In the genomic region with DNA sequence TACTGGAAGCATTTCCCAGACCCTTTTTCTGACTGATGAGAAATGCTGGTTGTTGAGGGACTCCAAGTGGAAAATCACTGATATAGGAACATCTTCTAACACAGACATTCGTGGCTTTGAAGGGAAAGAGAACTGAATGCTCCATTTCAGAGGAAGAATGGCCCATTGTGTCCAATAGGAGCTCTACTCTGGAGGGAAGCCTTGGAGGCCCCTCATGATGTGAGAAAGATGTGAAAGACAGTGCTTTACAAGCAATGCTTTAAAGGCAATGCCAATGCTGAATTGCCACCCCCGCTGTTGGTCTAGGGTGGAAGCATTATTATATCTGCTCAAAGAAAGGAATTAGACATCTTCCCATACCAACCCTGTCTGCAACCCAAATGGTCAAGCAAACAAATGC, we compare ENCODE assay signal across 20 cellular contexts. TPM values are rescaled to one million over a fixed set of nuclear protein-coding genes. Genes with fewer than 3 reads are reported as not detected.
DNase-seq lines count a peak whose midpoint lies in the region; ATAC-seq and TF ChIP-seq lines count a peak whose summit lies in the region.
"Had no signal": no experiment of that assay in that cellular context is flagged by ENCODE, and none has a peak within 500 bp of the region (broad histone marks: within the 10 kb centered on the region; RNA-seq: fewer than 3 reads in every experiment).

No MANE protein-coding gene starts in this region.

- 45 to 66% (median 59%) methylated on average over 2 of the region's 2 CpGs for WGBS in stomach, 5 donors

- ATAC-seq in GM19351 (IDR thresholded peaks at IDR 0.05; ENCODE audit: unreplicated experiment) (no peak), PC-3 (no peak)
- ATAC-seq: GM12878 had no signal

- H4K20me1 ChIP-seq in neural progenitor cell (ENCODE audit: low read depth) (peaks cover 9% of the 10 kb centered on the region), PC-3 (ENCODE audit: low read length) (no peaks in the 10 kb centered on the region)

- intact Hi-C loops in PC-3 (cut with micrococcal nuclease), result no loop called here
- intact Hi-C loops in stomach (cut with DNase I; ENCODE audit: low total_unique reads), result no loop called here

- H3K9me2 ChIP-seq in PC-3 (replicated peaks; ENCODE audit: low read length), result no peaks in the 10 kb centered on the region

- H3K4me1 Mint-ChIP-seq in neural progenitor cell, result peaks cover 26% of the 10 kb centered on the region
- H3K4me1 Mint-ChIP-seq: CD4-positive, alpha-beta memory T cell had no signal

- BruUV-seq in PC-3 (replicated peaks; lab: Mats Ljungman, UMichigan), result no TSS peak

- no peaks in the 10 kb centered on the region for H3K36me3 Mint-ChIP-seq in neural progenitor cell
- H3K36me3 Mint-ChIP-seq: CD4-positive, alpha-beta memory T cell had no signal

- peak; percentile 80 for DNase-seq in COLO829 (ENCODE audit: low spot score)
- DNase-seq in RPMI7951 (ENCODE audit: low read depth), result peak; percentile 23
- peak; percentile 69 for DNase-seq in globus pallidus (ENCODE audit: low spot score)
- peak; percentile 28 for DNase-seq in neural progenitor cell (ENCODE audit: low spot score)
- DNase-seq in PC-3, result no peak
- no peak for DNase-seq in stomach
- DNase-seq: Calu3; CD4-positive, alpha-beta memory T cell; EL; GOT3; NCI-H1417; NCI-H187; NCI-H2107; NCI-H2227 treated with DMSO at 0.1 percent for 48 hours; NCI-H524; PC-9 had no signal

- POLR2A ChIA-PET in PC-3 (lab: Charles Lee; ENCODE audit: unreplicated experiment), result no interaction called here

- no peak overlapping the region for H2AFZ ChIP-seq in neural progenitor cell (replicated peaks)
- no peak overlapping the region for H2AFZ ChIP-seq in PC-3 (ENCODE audit: low read length)
- H2AFZ ChIP-seq: PC-9 had no signal

- H3K4me1 ChIP-seq in neural progenitor cell (peaks cover 24% of the 10 kb centered on the region), PC-3 (ENCODE audit: insufficient read depth, low read length) (no peaks in the 10 kb centered on the region), stomach (no peaks in the 10 kb centered on the region)
- H3K4me1 ChIP-seq: SJSA1 had no signal

- H3K9me3 ChIP-seq in neural progenitor cell (ENCODE audit: low read depth) (no peaks in the 10 kb centered on the region), PC-3 (ENCODE audit: low read length) (no peaks in the 10 kb centered on the region), stomach (no peaks in the 10 kb centered on the region)
- H3K9me3 ChIP-seq: SJSA1 had no signal

- H3K27ac Mint-ChIP-seq in neural progenitor cell, result no peak overlapping the region
- H3K27ac Mint-ChIP-seq: CD4-positive, alpha-beta memory T cell had no signal

- TF ChIP-seq EP300 in stomach (IDR thresholded peaks at IDR 0.05), result no peak

- H3K27ac ChIP-seq in neural progenitor cell (no peak overlapping the region), PC-3 (ENCODE audit: low read length) (no peak overlapping the region), stomach (no peak overlapping the region)
- H3K27ac ChIP-seq: KMS-11, PC-9, SJSA1 had no signal

- H3K79me2 ChIP-seq in neural progenitor cell (ENCODE audit: low read depth) (no peaks in the 10 kb centered on the region), PC-3 (ENCODE audit: low read length) (peaks cover 3% of the 10 kb centered on the region; the same call in 1 of the 2 replicates)

- CTCF ChIA-PET in PC-3 (lab: Charles Lee), result no interaction called here

- TF ChIP-seq POLR2A in stomach (IDR thresholded peaks at IDR 0.05), result no peak

- H3F3A ChIP-seq in neural progenitor cell (ENCODE audit: low read depth) (peaks cover 23% of the 10 kb centered on the region), PC-3 (ENCODE audit: low read length, unreplicated experiment) (no peaks in the 10 kb centered on the region)

- H3K4me2 ChIP-seq in neural progenitor cell (peak overlapping the region; percentile 34), PC-3 (ENCODE audit: low read length) (no peak overlapping the region)
- H3K4me2 ChIP-seq: KMS-11, PC-9 had no signal

- H3K27me3 ChIP-seq in neural progenitor cell, result no peaks in the 10 kb centered on the region
- H3K27me3 ChIP-seq in PC-3 (ENCODE audit: low read length), result no peaks in the 10 kb centered on the region
- peaks cover 0 to 11% (median 0%) of the 10 kb centered on the region in 3 donors for H3K27me3 ChIP-seq in stomach

- H3K4me3 Mint-ChIP-seq in neural progenitor cell, result peak overlapping the region; percentile 5
- H3K4me3 Mint-ChIP-seq: CD4-positive, alpha-beta memory T cell had no signal

- H3K27me3 Mint-ChIP-seq in neural progenitor cell (ENCODE audit: insufficient read depth, low read depth), result peaks cover 2% of the 10 kb centered on the region

- H3K4me3 ChIP-seq in neural progenitor cell (no peak overlapping the region), PC-3 (ENCODE audit: low read length) (no peak overlapping the region), stomach (no peak overlapping the region)
- H3K4me3 ChIP-seq: GM12878, PC-9, SJSA1 had no signal

- H3K36me3 ChIP-seq in neural progenitor cell (no peaks in the 10 kb centered on the region), PC-3 (ENCODE audit: low read depth, low read length) (no peaks in the 10 kb centered on the region), stomach (no peaks in the 10 kb centered on the region)
- H3K36me3 ChIP-seq: SJSA1 had no signal

- no peaks in the 10 kb centered on the region for H3K9me3 Mint-ChIP-seq in neural progenitor cell

- H3K9ac ChIP-seq in neural progenitor cell (no peak overlapping the region), PC-3 (ENCODE audit: low read length) (no peak overlapping the region)
- H3K9ac ChIP-seq: KMS-11 had no signal

- TF ChIP-seq CTCF in neural progenitor cell (IDR thresholded peaks at IDR 0.05) (no peak), PC-3 (conservative IDR thresholded peaks at IDR 0.05; ENCODE audit: low read depth, low read length) (no peak), stomach (IDR thresholded peaks at IDR 0.05) (no peak)

RNA-seq across cellular contexts. Expression of gene NMNAT2, which starts 13.7 kb away (rescaled TPM):
- 4.3 and 4.4 TPM in 2 replicates for total RNA-seq in RPMI7951 (2014; rRNA removed; shearing (Covaris generic))
- total RNA-seq in neural progenitor cell (ENCODE audit: low replicate concordance) (0.49 and 2.7 TPM in 2 replicates), PC-3 (2014; rRNA removed) (6.0 and 6.6 TPM in 2 replicates), stomach (1 to 10 TPM in 2 of 5 donors, under 1 TPM in 2, not detected in 1; 0.45 to 1.3 (median 0.87) TPM)
- polyA plus RNA-seq in stomach, result under 1 TPM in 2 of 3 donors, not detected in 1; 0.06 to 0.13 TPM
- total RNA-seq: CD4-positive, alpha-beta memory T cell had no signal
- polyA plus RNA-seq: CD4-positive, alpha-beta memory T cell had no signal

Comparison
In these comparisons a context has a peak if more than half of its experiments do, and no peak if none do; other contexts are left out.
1. DNase-seq: peak in COLO829 (single experiment), RPMI7951 (single experiment), globus pallidus (single experiment) and neural progenitor cell (single experiment); none in PC-3 (single experiment) and stomach (single experiment).